15 cellular contexts compared by ENCODE assay signal in the genomic region with DNA sequence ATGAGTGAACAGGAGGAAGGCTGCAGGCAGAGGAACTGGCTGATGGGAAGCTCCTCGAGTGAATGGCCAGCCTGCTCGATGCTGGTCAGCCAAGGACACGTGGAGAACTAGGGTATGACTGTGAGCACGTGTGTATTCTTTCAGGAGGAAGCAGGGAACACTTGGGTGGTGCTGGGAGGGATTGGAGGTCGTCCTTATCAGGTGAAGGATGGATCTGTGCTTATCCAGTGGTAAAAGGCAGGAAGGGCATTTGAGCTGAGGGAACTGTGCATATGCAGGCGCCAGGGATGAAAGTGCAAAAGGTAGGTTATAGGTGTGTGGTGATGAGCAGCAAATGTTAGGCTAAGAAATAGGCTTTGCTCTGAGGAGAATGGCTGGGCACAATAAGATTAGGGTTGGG. TPM values are rescaled to one million over a fixed set of nuclear protein-coding genes. Genes with fewer than 3 reads are reported as not detected.
"Had no signal": no experiment of that assay in that cellular context is flagged by ENCODE, and none has a peak within 500 bp of the region (broad histone marks: within the 10 kb centered on the region; RNA-seq: fewer than 3 reads in every experiment).

No MANE protein-coding gene starts in this region.

- ATAC-seq: gastroesophageal sphincter had no signal

- H3K36me3 ChIP-seq: gastroesophageal sphincter, heart right ventricle, lower lobe of right lung, pancreas, tibial artery, uterus had no signal

- H3K27ac Mint-ChIP-seq: activated CD8-positive, alpha-beta T cell treated with anti-CD3 and anti-CD28 coated beads for 36 hours; mesothelial cell of epicardium; stimulated activated memory B cell treated with anti-CD40 and anti-IgM and Interleukin-4, amounts not matched to agents 10 μg/mL and 1 μg/mL and 100 μg/mL, for 72 hours had no signal

- H3K4me3 ChIP-seq: gastroesophageal sphincter, heart right ventricle, lower lobe of right lung, pancreas, tibial artery, uterus had no signal

- H3K9me3 Mint-ChIP-seq: activated CD8-positive, alpha-beta T cell treated with anti-CD3 and anti-CD28 coated beads for 36 hours; activated T-helper 1 cell treated with anti-CD3 and anti-CD28 coated beads, Interleukin-12 subunit alpha, Interleukin-12 subunit beta, Interleukin-2, Interleukin-4 antibody, amounts not matched to agents 30 ng/mL and 10 ng/mL and 1 ng/mL, durations not matched to agents 14 hours and 24 hours and 36 hours; mesothelial cell of epicardium; neural crest cell; stimulated activated memory B cell treated with anti-CD40 and anti-IgM and Interleukin-4, amounts not matched to agents 10 μg/mL and 1 μg/mL and 100 μg/mL, for 72 hours had no signal

- H3K4me1 ChIP-seq: pancreas, uterus had no signal

- H3K4me3 Mint-ChIP-seq: activated CD4-positive, alpha-beta T cell treated with anti-CD3 and anti-CD28 coated beads for 36 hours; activated CD8-positive, alpha-beta T cell treated with anti-CD3 and anti-CD28 coated beads for 36 hours; activated T-helper 1 cell treated with anti-CD3 and anti-CD28 coated beads, Interleukin-12 subunit alpha, Interleukin-12 subunit beta, Interleukin-2, Interleukin-4 antibody, amounts not matched to agents 30 ng/mL and 10 ng/mL and 1 ng/mL, durations not matched to agents 14 hours and 24 hours and 36 hours; mesothelial cell of epicardium; neural crest cell; stimulated activated memory B cell treated with anti-CD40 and anti-IgM and Interleukin-4, amounts not matched to agents 10 μg/mL and 1 μg/mL and 100 μg/mL, for 72 hours had no signal

- H3K36me3 Mint-ChIP-seq: mesothelial cell of epicardium; stimulated activated memory B cell treated with anti-CD40 and anti-IgM and Interleukin-4, amounts not matched to agents 10 μg/mL and 1 μg/mL and 100 μg/mL, for 72 hours had no signal

- H3K27me3 ChIP-seq: pancreas, uterus had no signal

- H3K27ac ChIP-seq: gastroesophageal sphincter, heart right ventricle, lower lobe of right lung, pancreas, tibial artery, uterus had no signal

- H3K9me3 ChIP-seq: gastroesophageal sphincter, heart right ventricle, lower lobe of right lung, pancreas, tibial artery, uterus had no signal

RNA-seq across cellular contexts. Expression of gene SLCO2B1, which starts 9.7 kb away (rescaled TPM):
- total RNA-seq: activated CD4-positive, alpha-beta T cell treated with anti-CD3 and anti-CD28 coated beads for 36 hours; activated CD8-positive, alpha-beta T cell treated with anti-CD3 and anti-CD28 coated beads for 36 hours; activated T-helper 1 cell treated with anti-CD3 and anti-CD28 coated beads, Interleukin-12 subunit alpha, Interleukin-12 subunit beta, Interleukin-2, Interleukin-4 antibody, amounts not matched to agents 30 ng/mL and 10 ng/mL and 1 ng/mL, durations not matched to agents 14 hours and 24 hours and 36 hours; mesothelial cell of epicardium; neural crest cell had no signal

RNA-seq across cellular contexts. Expression of gene OR2AT4, which starts 44.5 kb away (rescaled TPM):
- total RNA-seq: activated CD4-positive, alpha-beta T cell treated with anti-CD3 and anti-CD28 coated beads for 36 hours; activated CD8-positive, alpha-beta T cell treated with anti-CD3 and anti-CD28 coated beads for 36 hours; activated T-helper 1 cell treated with anti-CD3 and anti-CD28 coated beads, Interleukin-12 subunit alpha, Interleukin-12 subunit beta, Interleukin-2, Interleukin-4 antibody, amounts not matched to agents 30 ng/mL and 10 ng/mL and 1 ng/mL, durations not matched to agents 14 hours and 24 hours and 36 hours; gastroesophageal sphincter; heart right ventricle; left colon; lower lobe of right lung; mesothelial cell of epicardium; neural crest cell; pancreas; uterus had no signal
- polyA plus RNA-seq: adipose tissue, esophagus, heart right ventricle had no signal
